ENCODE assay signal across 12 cellular contexts in genomic region chr17:19347323-19348080, GRCh38. TPM values are rescaled to one million over a fixed set of nuclear protein-coding genes. Genes with fewer than 3 reads are reported as not detected.
DNase-seq lines count a peak whose midpoint lies in the region; ATAC-seq and TF ChIP-seq lines count a peak whose summit lies in the region.
"Had no signal": no experiment of that assay in that cellular context is flagged by ENCODE, and none has a peak within 500 bp of the region (broad histone marks: within the 10 kb centered on the region; RNA-seq: fewer than 3 reads in every experiment).

No MANE protein-coding gene starts in this region.

- H3K4me1 Mint-ChIP-seq in T-helper 17 cell, result no peaks in the 10 kb centered on the region
- no peaks in the 10 kb centered on the region for H3K4me1 Mint-ChIP-seq in activated T-helper 1 cell treated with anti-CD3 and anti-CD28 coated beads, Interleukin-12 subunit alpha, Interleukin-12 subunit beta, Interleukin-2, Interleukin-4 antibody, amounts not matched to agents 30 ng/mL and 10 ng/mL and 1 ng/mL, durations not matched to agents 14 hours and 24 hours and 36 hours (ENCODE audit: low read depth)

- no peak for TF ChIP-seq CTCF in heart right ventricle (IDR thresholded peaks at IDR 0.05)

- peak overlapping the region in 9 of 10 donors; percentile 46 to 84 (median 77) for H3K27ac ChIP-seq in heart right ventricle
- H3K27ac ChIP-seq in esophagus (ENCODE audit: low read depth in 2 of 2, low read length in 1 of 2), result peak overlapping the region; percentile 95 to 97
- H3K27ac ChIP-seq: SK-N-MC had no signal

- WGBS in heart right ventricle, 2 donors, result 87 to 88% methylated on average over 13 of the region's 13 CpGs
- WGBS in esophagus, 2 donors, result 80 to 85% methylated on average over 13 of the region's 13 CpGs

- intact Hi-C loops in heart right ventricle (cut with DNase I), result no loop called here
- intact Hi-C loops in left ventricle myocardium superior (cut with micrococcal nuclease), result no loop called here
- intact Hi-C loops in posterior vena cava (cut with DNase I), result no loop called here
- intact Hi-C loops in activated T-helper 1 cell treated with anti-CD3 and anti-CD28 coated beads, Interleukin-12 subunit alpha, Interleukin-12 subunit beta, Interleukin-2, Interleukin-4 antibody, amounts not matched to agents 30 ng/mL and 10 ng/mL and 1 ng/mL, durations not matched to agents 14 hours and 24 hours and 36 hours (cut with micrococcal nuclease), result no loop called here

- no peak overlapping the region for H3K4me3 ChIP-seq in heart right ventricle
- H3K4me3 ChIP-seq in esophagus (ENCODE audit: low read depth in 1 of 2, low read length in 2 of 2), result no peak overlapping the region
- H3K4me3 ChIP-seq: SK-N-MC had no signal

- no peak overlapping the region for H3K27ac Mint-ChIP-seq in T-helper 17 cell
- H3K27ac Mint-ChIP-seq in activated T-helper 1 cell treated with anti-CD3 and anti-CD28 coated beads, Interleukin-12 subunit alpha, Interleukin-12 subunit beta, Interleukin-2, Interleukin-4 antibody, amounts not matched to agents 30 ng/mL and 10 ng/mL and 1 ng/mL, durations not matched to agents 14 hours and 24 hours and 36 hours, result no peak overlapping the region

- H3K36me3 ChIP-seq in heart right ventricle (no peaks in the 10 kb centered on the region), esophagus (ENCODE audit: control insufficient read depth in 2 of 2, insufficient read depth in 2 of 2, low read length in 1 of 2) (no peaks in the 10 kb centered on the region)

- H3K9me3 Mint-ChIP-seq in activated T-helper 1 cell treated with anti-CD3 and anti-CD28 coated beads, Interleukin-12 subunit alpha, Interleukin-12 subunit beta, Interleukin-2, Interleukin-4 antibody, amounts not matched to agents 30 ng/mL and 10 ng/mL and 1 ng/mL, durations not matched to agents 14 hours and 24 hours and 36 hours, result no peaks in the 10 kb centered on the region

- H3K9me3 ChIP-seq in heart right ventricle (no peaks in the 10 kb centered on the region), esophagus (ENCODE audit: control insufficient read depth in 2 of 2, insufficient read depth in 1 of 2, low read depth in 1 of 2, low read length in 1 of 2) (no peaks in the 10 kb centered on the region), T-helper 17 cell (ENCODE audit: control insufficient read depth, low read length, poor library complexity, severe bottlenecking) (no peaks in the 10 kb centered on the region)

- no peaks in the 10 kb centered on the region for H3K36me3 Mint-ChIP-seq in T-helper 17 cell (ENCODE audit: low read depth)
- no peaks in the 10 kb centered on the region for H3K36me3 Mint-ChIP-seq in activated T-helper 1 cell treated with anti-CD3 and anti-CD28 coated beads, Interleukin-12 subunit alpha, Interleukin-12 subunit beta, Interleukin-2, Interleukin-4 antibody, amounts not matched to agents 30 ng/mL and 10 ng/mL and 1 ng/mL, durations not matched to agents 14 hours and 24 hours and 36 hours (ENCODE audit: low read depth)

- H3K27me3 ChIP-seq in heart right ventricle (no peaks in the 10 kb centered on the region), esophagus (ENCODE audit: control insufficient read depth in 1 of 2, insufficient read depth in 2 of 2, low read length in 2 of 2) (no peaks in the 10 kb centered on the region)

- peaks cover 11 to 51% (median 35%) of the 10 kb centered on the region in 9 donors for H3K4me1 ChIP-seq in heart right ventricle
- peaks cover 8 to 40% of the 10 kb centered on the region in 2 donors for H3K4me1 ChIP-seq in esophagus (ENCODE audit: control insufficient read depth in 2 of 2, insufficient read depth in 2 of 2, low read length in 1 of 2)

- no peak overlapping the region for H3K4me3 Mint-ChIP-seq in T-helper 17 cell
- H3K4me3 Mint-ChIP-seq in activated T-helper 1 cell treated with anti-CD3 and anti-CD28 coated beads, Interleukin-12 subunit alpha, Interleukin-12 subunit beta, Interleukin-2, Interleukin-4 antibody, amounts not matched to agents 30 ng/mL and 10 ng/mL and 1 ng/mL, durations not matched to agents 14 hours and 24 hours and 36 hours, result no peak overlapping the region

- ATAC-seq in heart right ventricle (peak in 1 of 8 donors; percentile 7), left ventricle myocardium superior (no peak), T-helper 17 cell (no peak)

- peaks cover 22% of the 10 kb centered on the region for H3K27me3 Mint-ChIP-seq in T-helper 17 cell
- H3K27me3 Mint-ChIP-seq in activated T-helper 1 cell treated with anti-CD3 and anti-CD28 coated beads, Interleukin-12 subunit alpha, Interleukin-12 subunit beta, Interleukin-2, Interleukin-4 antibody, amounts not matched to agents 30 ng/mL and 10 ng/mL and 1 ng/mL, durations not matched to agents 14 hours and 24 hours and 36 hours (ENCODE audit: insufficient read depth), result peaks cover 4% of the 10 kb centered on the region

- DNase-seq in heart right ventricle, result no peak
- DNase-seq in left ventricle myocardium superior, result no peak
- DNase-seq in posterior vena cava (ENCODE audit: low spot score), result peak; percentile 70
- no peak for DNase-seq in NCI-H1930 (lab: John Stamatoyannopoulos, UW)
- no peak for DNase-seq in central memory CD4-positive, alpha-beta T cell
- DNase-seq in T-helper 17 cell, result no peak
- DNase-seq in activated T-helper 1 cell treated with anti-CD3 and anti-CD28 coated beads, Interleukin-12 subunit alpha, Interleukin-12 subunit beta, Interleukin-2, Interleukin-4 antibody, amounts not matched to agents 30 ng/mL and 10 ng/mL and 1 ng/mL, durations not matched to agents 14 hours and 24 hours and 36 hours (ENCODE audit: low spot score), result no peak

RNA-seq across cellular contexts. Expression of gene B9D1, which starts 15.0 kb away (rescaled TPM):
- total RNA-seq in heart right ventricle (10 to 100 TPM in 5 of 10 donors, 1 to 10 TPM in 5; 5.3 to 18.8 (median 10.4) TPM), left ventricle myocardium superior (5.9 TPM), posterior vena cava (1 to 10 TPM; 7.7 to 9.8 TPM), T-helper 17 cell (1 to 10 TPM in 1 of 2 donors, under 1 TPM in 1; 0.37 to 1.2 TPM)
- polyA plus RNA-seq in heart right ventricle (10 to 100 TPM in 1 of 2 donors, 1 to 10 TPM in 1; 9.4 to 11.6 TPM), esophagus (10 to 100 TPM in 1 of 2 donors, 1 to 10 TPM in 1; 8.2 to 11.5 TPM)
- total RNA-seq in activated T-helper 1 cell treated with anti-CD3 and anti-CD28 coated beads, Interleukin-12 subunit alpha, Interleukin-12 subunit beta, Interleukin-2, Interleukin-4 antibody, amounts not matched to agents 30 ng/mL and 10 ng/mL and 1 ng/mL, durations not matched to agents 14 hours and 24 hours and 36 hours, result 4.3 and 5.6 TPM in 2 replicates

RNA-seq across cellular contexts. Expression of gene MAPK7, which starts 30.8 kb away (rescaled TPM):
- 10 to 100 TPM in 6 of 10 donors, 1 to 10 TPM in 4; 7.3 to 16.6 (median 11.4) TPM for total RNA-seq in heart right ventricle
- polyA plus RNA-seq in heart right ventricle, result 10 to 100 TPM in 1 of 2 donors, 1 to 10 TPM in 1; 9.1 to 12.3 TPM
- total RNA-seq in left ventricle myocardium superior, result 10.7 TPM
- polyA plus RNA-seq in esophagus, result 10 to 100 TPM; 27.7 to 28.3 TPM
- total RNA-seq in posterior vena cava, result 10 to 100 TPM; 28.8 to 29.2 TPM
- 10 to 100 TPM; 16.7 to 20.3 TPM for total RNA-seq in T-helper 17 cell
- total RNA-seq in activated T-helper 1 cell treated with anti-CD3 and anti-CD28 coated beads, Interleukin-12 subunit alpha, Interleukin-12 subunit beta, Interleukin-2, Interleukin-4 antibody, amounts not matched to agents 30 ng/mL and 10 ng/mL and 1 ng/mL, durations not matched to agents 14 hours and 24 hours and 36 hours, result 17.2 and 20.7 TPM in 2 replicates

RNA-seq across cellular contexts. Expression of gene MFAP4, which starts 39.5 kb away (rescaled TPM):
- total RNA-seq in heart right ventricle, result 100 to 1,000 TPM in 1 of 10 donors, 10 to 100 TPM in 9; 15.4 to 101 (median 41.6) TPM
- polyA plus RNA-seq in heart right ventricle, result 10 to 100 TPM; 27.5 to 44.7 TPM
- 34.8 TPM for total RNA-seq in left ventricle myocardium superior
- 10 to 100 TPM in 1 of 2 donors, 1 to 10 TPM in 1; 8.3 to 33.7 TPM for polyA plus RNA-seq in esophagus
- 100 to 1,000 TPM; 231 to 371 TPM for total RNA-seq in posterior vena cava
- total RNA-seq in T-helper 17 cell, result not detected
- total RNA-seq in activated T-helper 1 cell treated with anti-CD3 and anti-CD28 coated beads, Interleukin-12 subunit alpha, Interleukin-12 subunit beta, Interleukin-2, Interleukin-4 antibody, amounts not matched to agents 30 ng/mL and 10 ng/mL and 1 ng/mL, durations not matched to agents 14 hours and 24 hours and 36 hours, result not detected in 2 replicates
- total RNA-seq: epithelial cell of proximal tubule, M059J, NCI-H460 had no signal

Comparison
In these comparisons a context has a peak if more than half of its experiments do, and no peak if none do; other contexts are left out.
1. RNA of gene MFAP4, which starts 39.5 kb away (total RNA-seq): 231 to 371 TPM in posterior vena cava, 15.4 to 101 TPM in heart right ventricle and 34.8 TPM in left ventricle myocardium superior (single experiment); not detected in T-helper 17 cell and not detected in activated T-helper 1 cell treated with anti-CD3 and anti-CD28 coated beads, Interleukin-12 subunit alpha, Interleukin-12 subunit beta, Interleukin-2, Interleukin-4 antibody, amounts not matched to agents 30 ng/mL and 10 ng/mL and 1 ng/mL, durations not matched to agents 14 hours and 24 hours and 36 hours; every median in the first group is over 10 times any median in the second.